In genomic region chr5:166726406-166726805, GRCh38 we compare ENCODE assay signal across 15 cellular contexts.
DNase-seq lines count a peak whose midpoint lies in the region; ATAC-seq, FAIRE-seq and TF ChIP-seq lines count a peak whose summit lies in the region.
"Had no signal": no experiment of that assay in that cellular context is flagged by ENCODE, and none has a peak within 500 bp of the region (broad histone marks: within the 10 kb centered on the region; RNA-seq: fewer than 3 reads in every experiment).

No MANE protein-coding gene starts in this region.

- TF ChIP-seq POLR2A in HepG2 (IDR thresholded peaks at IDR 0.05; ENCODE audit: insufficient read depth in 1 of 2, low read depth in 2 of 2, low read length in 2 of 2) = no peak
- TF ChIP-seq POLR2A in H1 (IDR thresholded peaks at IDR 0.05; ENCODE audit: control extremely low read depth in 1 of 2, low read depth in 2 of 2, low read length in 2 of 2) = no peak

- H3K9ac ChIP-seq in liver (ENCODE audit: low read depth in 1 of 2, low read length in 2 of 2) (no peak overlapping the region), HepG2 (ENCODE audit: insufficient read depth, low read depth, low read length) (no peak overlapping the region), H1 (replicated peaks in 1 of 4; ENCODE audit: extremely low read depth in 1 of 4, low read depth in 3 of 4, low read length in 3 of 4) (no peak overlapping the region), mesendoderm (ENCODE audit: low read length) (no peak overlapping the region)

- DNase-seq in HepG2 (ENCODE audit: low spot score) (no peak), H1 (ENCODE audit: low read depth in 1 of 2, low spot score in 2 of 2) (no peak), mesendoderm (peak; percentile 65), RKO (ENCODE audit: low spot score) (no peak), posterior vena cava (ENCODE audit: low spot score) (no peak)
- DNase-seq: C1 segment of cervical spinal cord; CD4-positive, alpha-beta T cell; DMS79 treated with DMSO at 0.1 percent for 48 hours; EL; GDM1; H9; Kasumi-1 had no signal

- H3K36me3 ChIP-seq in liver (ENCODE audit: control insufficient read depth in 4 of 4, insufficient read depth in 3 of 4, low read depth in 1 of 4, low read length in 3 of 4) = no peaks in the 10 kb centered on the region
- H3K36me3 ChIP-seq in HepG2 (replicated peaks in 1 of 2; ENCODE audit: control insufficient read depth in 1 of 2, insufficient read depth in 2 of 2, low read length in 2 of 2) = no peaks in the 10 kb centered on the region
- H3K36me3 ChIP-seq in H1 (ENCODE audit: control insufficient read depth in 2 of 4, insufficient read depth in 4 of 4, low read length in 3 of 4) = no peaks in the 10 kb centered on the region
- H3K36me3 ChIP-seq in mesendoderm (ENCODE audit: control insufficient read depth, insufficient read depth, low read length) = no peaks in the 10 kb centered on the region

- H4K91ac ChIP-seq in H1 (replicated peaks; ENCODE audit: insufficient read length, low read length) = no peak overlapping the region

- H2AFZ ChIP-seq in HepG2 (ENCODE audit: low read length) (no peak overlapping the region), H1 (ENCODE audit: low read length) (0 out of 2 replicates have a peak overlapping the region, but pooled peaks have one; percentile 52)
- H2AFZ ChIP-seq: GM23338 had no signal

- H4K5ac ChIP-seq in H1 (ENCODE audit: insufficient read length, low read depth, low read length) (no peak overlapping the region), mesendoderm (ENCODE audit: low read length) (no peak overlapping the region)

- H3K79me1 ChIP-seq in H1 (ENCODE audit: low read depth, low read length) (no peaks in the 10 kb centered on the region), mesendoderm (ENCODE audit: low read length) (no peaks in the 10 kb centered on the region)

- no peak for TF ChIP-seq CTCF in liver (IDR thresholded peaks at IDR 0.05; ENCODE audit: low read depth, low read length, missing input control)
- no peak for TF ChIP-seq CTCF in HepG2 (CRISPR knock-in tag; IDR thresholded peaks at IDR 0.05)
- no peak for TF ChIP-seq CTCF in H1 (IDR thresholded peaks at IDR 0.05; ENCODE audit: control extremely low read depth in 1 of 3, insufficient read depth in 1 of 3, low read depth in 1 of 3, low read length in 3 of 3)

- no peak overlapping the region for H3K4ac ChIP-seq in H1 (replicated peaks; ENCODE audit: insufficient read length, low read depth, low read length)
- no peak overlapping the region for H3K4ac ChIP-seq in mesendoderm (ENCODE audit: low read depth, low read length)

- TF ChIP-seq EP300 in HepG2 (IDR thresholded peaks at IDR 0.05; ENCODE audit: low read depth in 2 of 2, low read length in 2 of 2) = no peak
- TF ChIP-seq EP300 in HepG2 (CRISPR knock-in tag; IDR thresholded peaks at IDR 0.05; ENCODE audit: borderline replicate concordance) = no peak
- TF ChIP-seq EP300 in H1 (IDR thresholded peaks at IDR 0.05; ENCODE audit: borderline replicate concordance in 1 of 2, low read depth in 2 of 2, low read length in 2 of 2) = no peak

- TF ChIP-seq RAD21 in liver (IDR thresholded peaks at IDR 0.05) = peak; percentile 45 to 56
- TF ChIP-seq RAD21 in HepG2 (CRISPR knock-in tag; IDR thresholded peaks at IDR 0.05) = no peak
- TF ChIP-seq RAD21 in H1 (IDR thresholded peaks at IDR 0.05 in 1 of 2, conservative IDR thresholded peaks at IDR 0.05 in 1 of 2; ENCODE audit: low read depth in 2 of 2, low read length in 2 of 2) = no peak

- H3K27ac ChIP-seq in liver (ENCODE audit: low read depth in 1 of 2, low read length in 2 of 2) (no peak overlapping the region), HepG2 (ENCODE audit: extremely low read length, insufficient read depth, low read length) (no peak overlapping the region), H1 (ENCODE audit: low read depth, low read length) (no peak overlapping the region), mesendoderm (ENCODE audit: low read depth, low read length) (no peak overlapping the region)

- intact Hi-C loops in HepG2 (cut with micrococcal nuclease; ENCODE audit: unreplicated experiment) (no loop called here), posterior vena cava (cut with DNase I) (no loop called here)

- no peak overlapping the region for H3K14ac ChIP-seq in H1 (ENCODE audit: insufficient read length)

- in situ Hi-C loops in HepG2 (cut with HindIII; ENCODE audit: extremely low pct_ligation_motif_present, low pct_unique_long_range_greater_than_20kb) = no loop called here

- WGBS in liver = 29% methylated on average over 1 of the region's 1 CpG
- 3% methylated on average over 1 of the region's 1 CpG for WGBS in HepG2 (ENCODE audit: low lambda C conversion rate)
- 94% methylated on average over 1 of the region's 1 CpG; no CpG with 5 or more reads in 1 of the 2 experiments for WGBS in H1 (ENCODE audit: extremely low coverage in 1 of 2, insufficient coverage in 1 of 2, insufficient read length in 1 of 2, insufficient replicate concordance in 2 of 2, low coverage in 1 of 2, low lambda C conversion rate in 2 of 2, missing lambda C conversion rate in 1 of 2), 2 experiments
- WGBS in mesendoderm (ENCODE audit: extremely low coverage, insufficient coverage, low lambda C conversion rate) = no CpG with 5 or more reads among the region's 1 CpG

- H3K56ac ChIP-seq in H1 (replicated peaks; ENCODE audit: insufficient read length, low read depth, low read length) (no peak overlapping the region), mesendoderm (ENCODE audit: low read length) (no peak overlapping the region)

- no peak overlapping the region for H3K23ac ChIP-seq in H1 (ENCODE audit: insufficient read length)
- no peak overlapping the region for H3K23ac ChIP-seq in mesendoderm (ENCODE audit: low read length)

- ATAC-seq in HepG2 (no peak), GM21786 (IDR thresholded peaks at IDR 0.05; ENCODE audit: unreplicated experiment) (no peak)
- ATAC-seq: GM23338 had no signal

- H3K4me1 ChIP-seq in liver (ENCODE audit: control insufficient read depth in 4 of 4, insufficient read depth in 4 of 4, low read length in 3 of 4) = peaks cover 3 to 18% (median 16%) of the 10 kb centered on the region in 4 donors
- no peaks in the 10 kb centered on the region for H3K4me1 ChIP-seq in HepG2 (ENCODE audit: insufficient read depth, low read length)
- H3K4me1 ChIP-seq in H1 (replicated peaks in 1 of 4; ENCODE audit: control insufficient read depth in 3 of 4, insufficient read depth in 4 of 4, low read length in 3 of 4) = peaks cover 0 to 3% (median under 1%) of the 10 kb centered on the region in 4 experiments; a peak in 2 of 7 replicates
- H3K4me1 ChIP-seq in mesendoderm (ENCODE audit: control insufficient read depth, low read depth, low read length) = no peaks in the 10 kb centered on the region

- H3K27me3 ChIP-seq in liver (ENCODE audit: control insufficient read depth in 4 of 4, insufficient read depth in 4 of 4, low read length in 3 of 4) (no peaks in the 10 kb centered on the region), HepG2 (ENCODE audit: control insufficient read depth in 1 of 2, insufficient read depth in 2 of 2, low read length in 2 of 2) (no peaks in the 10 kb centered on the region), H1 (replicated peaks in 1 of 4; ENCODE audit: control insufficient read depth in 3 of 4, extremely low read depth in 1 of 4, insufficient read depth in 3 of 4, low read length in 3 of 4) (no peaks in the 10 kb centered on the region), mesendoderm (ENCODE audit: insufficient read depth, low read length, poor library complexity) (no peaks in the 10 kb centered on the region)

- POLR2A ChIA-PET in HepG2 (lab: Yijun Ruan, JAX) (no interaction called here), H1 (lab: Charles Lee; ENCODE audit: partially characterized antibody) (no interaction called here)

- H2BK120ac ChIP-seq in H1 (replicated peaks; ENCODE audit: low read depth, low read length) = no peak overlapping the region
- no peak overlapping the region for H2BK120ac ChIP-seq in mesendoderm (ENCODE audit: low read depth, low read length)

- H4K20me1 ChIP-seq in HepG2 (ENCODE audit: insufficient read depth, low read length) (no peaks in the 10 kb centered on the region), H1 (replicated peaks in 1 of 2; ENCODE audit: control insufficient read depth in 1 of 2, insufficient read depth in 2 of 2, low read length in 2 of 2) (no peaks in the 10 kb centered on the region)

- FAIRE-seq in HepG2 (lab: Jason Lieb, UNC) = no peak
- FAIRE-seq in H1 (lab: Jason Lieb, UNC) = no peak

- no peak overlapping the region for H2BK12ac ChIP-seq in H1 (ENCODE audit: low read depth, low read length)

- H3K23me2 ChIP-seq in H1 (ENCODE audit: low read depth, low read length) = no peaks in the 10 kb centered on the region

- H2BK20ac ChIP-seq in H1 (ENCODE audit: low read length) = no peak overlapping the region

- H3K79me2 ChIP-seq in HepG2 (ENCODE audit: insufficient read depth, low read length) (no peaks in the 10 kb centered on the region), H1 (ENCODE audit: control insufficient read depth in 1 of 2, insufficient read depth in 2 of 2, low read length in 2 of 2) (no peaks in the 10 kb centered on the region), mesendoderm (ENCODE audit: control insufficient read depth, insufficient read depth, low read length) (no peaks in the 10 kb centered on the region)

- H2BK5ac ChIP-seq in H1 (ENCODE audit: low read depth, low read length) (no peak overlapping the region), mesendoderm (ENCODE audit: low read length) (no peak overlapping the region)

- no peak overlapping the region for H2BK15ac ChIP-seq in H1 (ENCODE audit: low read length)
- H2BK15ac ChIP-seq in mesendoderm (replicated peaks; ENCODE audit: low read depth) = no peak overlapping the region

- H3K9me3 ChIP-seq in liver (ENCODE audit: control insufficient read depth in 4 of 4, low read length in 3 of 4) (no peaks in the 10 kb centered on the region), HepG2 (ENCODE audit: low read length) (peaks cover 79% of the 10 kb centered on the region), H1 (ENCODE audit: insufficient read depth in 2 of 2, low read depth in 1 of 2, low read length in 1 of 2) (no peaks in the 10 kb centered on the region)

- H2AK5ac ChIP-seq in H1 (ENCODE audit: low read depth, low read length) (no peak overlapping the region), mesendoderm (ENCODE audit: low read length) (no peak overlapping the region)

- H3K4me2 ChIP-seq in HepG2 (ENCODE audit: low read depth, low read length) = no peak overlapping the region
- H3K4me2 ChIP-seq in H1 (ENCODE audit: insufficient read depth in 1 of 2, low read depth in 2 of 2, low read length in 2 of 2) = no peak overlapping the region
- H3K4me2 ChIP-seq in mesendoderm (ENCODE audit: low read length) = no peak overlapping the region
- H3K4me2 ChIP-seq: GM23338 had no signal

- H3K18ac ChIP-seq in H1 (ENCODE audit: extremely low read depth, low read length) (no peak overlapping the region), mesendoderm (ENCODE audit: low read length) (no peak overlapping the region)

- BruUV-seq in HepG2 (replicated peaks; lab: Mats Ljungman, UMichigan) = no TSS peak

- CTCF ChIA-PET in HepG2 (lab: Yijun Ruan, JAX; ENCODE audit: low intra/inter-chr PET ratio, low total read pairs) = no interaction called here
- CTCF ChIA-PET in H1 (lab: Charles Lee; ENCODE audit: partially characterized antibody) = no interaction called here

- H4K8ac ChIP-seq in H1 (ENCODE audit: extremely low read depth, insufficient read depth, low read length) = no peak overlapping the region
- H4K8ac ChIP-seq in mesendoderm (ENCODE audit: low read depth, low read length) = no peak overlapping the region

- H3K4me3 ChIP-seq in liver (ENCODE audit: low read depth in 1 of 3, low read length in 3 of 3) = no peak overlapping the region
- H3K4me3 ChIP-seq in HepG2 (replicated peaks in 1 of 3; ENCODE audit: insufficient read depth in 1 of 3, low read depth in 2 of 3, low read length in 3 of 3) = no peak overlapping the region
- no peak overlapping the region for H3K4me3 ChIP-seq in H1 (ENCODE audit: extremely low read depth in 1 of 4, insufficient read depth in 2 of 4, low read depth in 3 of 4, low read length in 4 of 4)
- no peak overlapping the region for H3K4me3 ChIP-seq in mesendoderm (ENCODE audit: low read length)
- H3K4me3 ChIP-seq: GM23338 had no signal
